Comparison of ENCODE assay signal across 2 cellular contexts in the genomic region with DNA sequence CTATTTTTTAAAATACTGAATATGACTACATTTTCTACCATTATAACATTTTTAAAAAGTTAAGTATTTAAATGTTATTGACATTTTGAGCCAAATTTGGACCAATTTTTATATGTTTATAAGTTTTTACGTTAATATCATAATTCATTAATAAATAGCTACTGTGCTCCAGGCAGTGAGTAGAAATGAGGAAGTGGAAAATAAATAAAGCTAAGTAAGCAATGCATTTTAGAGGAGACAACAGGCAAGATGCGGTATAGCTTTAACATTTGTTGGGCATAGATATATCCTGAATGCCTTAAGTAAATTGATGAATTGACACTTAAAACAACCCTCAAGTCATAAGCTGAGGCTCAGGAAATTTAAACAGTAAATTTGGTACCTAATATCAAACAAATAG.
TF ChIP-seq lines count a peak whose summit lies in the region.

No MANE protein-coding gene starts in this region.

TF ChIP-seq in GM23338, 12 proteins besides CTCF, POLR2A, EP300 and RAD21 (continued from another document):
- TF ChIP-seq, protein P1, sequence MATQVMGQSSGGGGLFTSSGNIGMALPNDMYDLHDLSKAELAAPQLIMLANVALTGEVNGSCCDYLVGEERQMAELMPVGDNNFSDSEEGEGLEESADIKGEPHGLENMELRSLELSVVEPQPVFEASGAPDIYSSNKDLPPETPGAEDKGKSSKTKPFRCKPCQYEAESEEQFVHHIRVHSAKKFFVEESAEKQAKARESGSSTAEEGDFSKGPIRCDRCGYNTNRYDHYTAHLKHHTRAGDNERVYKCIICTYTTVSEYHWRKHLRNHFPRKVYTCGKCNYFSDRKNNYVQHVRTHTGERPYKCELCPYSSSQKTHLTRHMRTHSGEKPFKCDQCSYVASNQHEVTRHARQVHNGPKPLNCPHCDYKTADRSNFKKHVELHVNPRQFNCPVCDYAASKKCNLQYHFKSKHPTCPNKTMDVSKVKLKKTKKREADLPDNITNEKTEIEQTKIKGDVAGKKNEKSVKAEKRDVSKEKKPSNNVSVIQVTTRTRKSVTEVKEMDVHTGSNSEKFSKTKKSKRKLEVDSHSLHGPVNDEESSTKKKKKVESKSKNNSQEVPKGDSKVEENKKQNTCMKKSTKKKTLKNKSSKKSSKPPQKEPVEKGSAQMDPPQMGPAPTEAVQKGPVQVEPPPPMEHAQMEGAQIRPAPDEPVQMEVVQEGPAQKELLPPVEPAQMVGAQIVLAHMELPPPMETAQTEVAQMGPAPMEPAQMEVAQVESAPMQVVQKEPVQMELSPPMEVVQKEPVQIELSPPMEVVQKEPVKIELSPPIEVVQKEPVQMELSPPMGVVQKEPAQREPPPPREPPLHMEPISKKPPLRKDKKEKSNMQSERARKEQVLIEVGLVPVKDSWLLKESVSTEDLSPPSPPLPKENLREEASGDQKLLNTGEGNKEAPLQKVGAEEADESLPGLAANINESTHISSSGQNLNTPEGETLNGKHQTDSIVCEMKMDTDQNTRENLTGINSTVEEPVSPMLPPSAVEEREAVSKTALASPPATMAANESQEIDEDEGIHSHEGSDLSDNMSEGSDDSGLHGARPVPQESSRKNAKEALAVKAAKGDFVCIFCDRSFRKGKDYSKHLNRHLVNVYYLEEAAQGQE (IDR thresholded peaks at IDR 0.05; ENCODE audit: unreplicated experiment), result no peak
- TF ChIP-seq JUNB (IDR thresholded peaks at IDR 0.05; ENCODE audit: unreplicated experiment) (no peak), ZNF114 (CRISPR knock-in tag; IDR thresholded peaks at IDR 0.05) (no peak), ZNF462 (CRISPR knock-in tag; IDR thresholded peaks at IDR 0.05) (no peak), EZH2phosphoT487 (IDR thresholded peaks at IDR 0.05; ENCODE audit: unreplicated experiment) (no peak), ZNF331 (CRISPR knock-in tag; IDR thresholded peaks at IDR 0.05; ENCODE audit: low read depth) (no peak)
- TF ChIP-seq, protein P2, sequence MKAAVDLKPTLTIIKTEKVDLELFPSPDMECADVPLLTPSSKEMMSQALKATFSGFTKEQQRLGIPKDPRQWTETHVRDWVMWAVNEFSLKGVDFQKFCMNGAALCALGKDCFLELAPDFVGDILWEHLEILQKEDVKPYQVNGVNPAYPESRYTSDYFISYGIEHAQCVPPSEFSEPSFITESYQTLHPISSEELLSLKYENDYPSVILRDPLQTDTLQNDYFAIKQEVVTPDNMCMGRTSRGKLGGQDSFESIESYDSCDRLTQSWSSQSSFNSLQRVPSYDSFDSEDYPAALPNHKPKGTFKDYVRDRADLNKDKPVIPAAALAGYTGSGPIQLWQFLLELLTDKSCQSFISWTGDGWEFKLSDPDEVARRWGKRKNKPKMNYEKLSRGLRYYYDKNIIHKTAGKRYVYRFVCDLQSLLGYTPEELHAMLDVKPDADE (IDR thresholded peaks at IDR 0.05), result no peak

TF ChIP-seq in GM12878, 131 proteins besides CTCF, POLR2A, EP300 and RAD21:
- TF ChIP-seq E4F1 (IDR thresholded peaks at IDR 0.05; ENCODE audit: borderline replicate concordance, partially characterized antibody) (no peak), SPI1 (IDR thresholded peaks at IDR 0.05; ENCODE audit: borderline replicate concordance, insufficient read depth, low read depth, low read length) (peak; percentile 36; the same call in 1 of the 2 replicates), RUNX3 (IDR thresholded peaks at IDR 0.05; ENCODE audit: low read length) (no peak), NR2F1 (conservative IDR thresholded peaks at IDR 0.05) (no peak), NR2C2 (IDR thresholded peaks at IDR 0.05; ENCODE audit: borderline replicate concordance, control insufficient read depth, insufficient read length, low read depth) (no peak)
